In genomic region chr7:44218418-44219201, GRCh38 we compare ENCODE assay signal across 1 cellular context.
TF ChIP-seq lines count a peak whose summit lies in the region.

No MANE protein-coding gene starts in this region.

TF ChIP-seq in GM23338, 12 proteins besides CTCF, POLR2A, EP300 and RAD21 (continued from another document):
- TF ChIP-seq ETS1 (IDR thresholded peaks at IDR 0.05) = no peak
- no peak for TF ChIP-seq REST (IDR thresholded peaks at IDR 0.05; ENCODE audit: unreplicated experiment)
- TF ChIP-seq EZH2phosphoT487 (IDR thresholded peaks at IDR 0.05; ENCODE audit: unreplicated experiment) = no peak
- no peak for TF ChIP-seq EZH2 (IDR thresholded peaks at IDR 0.05; ENCODE audit: low read depth, unreplicated experiment)
